Comparison of ENCODE assay signal across 8 cellular contexts in the genomic region with DNA sequence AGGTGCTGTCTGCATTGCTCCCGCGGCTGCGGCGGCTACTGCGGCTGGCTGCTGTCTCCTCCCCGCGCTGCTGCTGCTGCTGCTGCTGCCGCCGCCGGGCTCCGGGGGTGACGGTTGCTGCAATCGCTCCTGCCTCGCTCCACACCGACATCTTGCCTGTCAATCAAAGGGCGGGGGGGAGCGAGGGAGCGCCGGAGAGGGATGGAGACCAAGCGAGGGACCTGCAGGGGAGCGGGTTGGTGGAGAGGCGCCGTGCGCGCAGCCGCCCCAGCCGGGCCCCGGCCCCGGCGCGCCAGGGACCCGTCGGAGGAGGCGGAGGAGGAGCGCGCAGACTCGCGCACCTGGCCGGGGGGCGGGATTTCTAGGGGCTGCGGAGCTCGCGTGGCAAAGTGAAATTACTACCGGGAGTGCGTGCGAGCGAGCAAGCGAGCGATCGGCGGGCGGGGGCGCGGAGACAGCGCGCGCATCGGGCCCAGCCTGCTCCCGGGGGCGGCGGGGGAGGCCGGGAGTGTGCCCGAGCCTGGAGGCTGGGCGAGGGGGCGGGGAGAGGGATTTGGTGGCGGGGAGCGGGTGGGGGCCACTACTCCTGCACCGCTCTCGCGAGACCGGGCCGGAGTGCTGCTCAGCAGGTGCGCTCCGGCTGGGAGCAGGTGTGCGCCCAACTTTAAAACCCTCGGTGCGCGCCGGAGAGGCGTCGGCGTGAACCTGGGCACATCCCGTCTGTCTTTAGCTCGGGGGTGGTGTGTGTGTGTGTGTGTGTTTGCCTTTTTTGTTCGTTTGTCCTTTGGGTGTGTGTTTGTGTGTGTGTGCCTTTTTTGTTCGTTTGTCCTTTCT. TPM values are rescaled to one million over a fixed set of nuclear protein-coding genes. Genes with fewer than 3 reads are reported as not detected.
DNase-seq lines count a peak whose midpoint lies in the region; ATAC-seq and TF ChIP-seq lines count a peak whose summit lies in the region.

TSS of gene KSR2 (minus strand) at position 165 of the 834 bp plus-strand sequence. CDS start 735 bp downstream, outside the sequence.

- H2AK5ac ChIP-seq in trophoblast cell (ENCODE audit: low read length): no peak within 1 kb of the TSS

- TF ChIP-seq CTCF in left ventricle myocardium inferior (IDR thresholded peaks at IDR 0.05; ENCODE audit: borderline replicate concordance) (no peak), foreskin fibroblast (IDR thresholded peaks at IDR 0.05; ENCODE audit: low read depth, low read length) (no peak)

- H2BK5ac ChIP-seq in trophoblast cell (ENCODE audit: low read depth, low read length, poor library complexity): no peak within 1 kb of the TSS

- peaks cover 58% of the 10 kb centered on the region for H3K27me3 Mint-ChIP-seq in activated T-cell treated with anti-CD3 and anti-CD28 coated beads, Interleukin-2, amount 50 U/mL, for 4 hours (ENCODE audit: low read depth)

- H4K8ac ChIP-seq in trophoblast cell (ENCODE audit: low read depth, low read length): no peak within 1 kb of the TSS

- H3K18ac ChIP-seq in trophoblast cell (ENCODE audit: low read length): no peak within 1 kb of the TSS

- peaks cover 84% of the 10 kb centered on the region for H3K27me3 ChIP-seq in left ventricle myocardium inferior (ENCODE audit: low read depth)
- peaks cover 6% of the 10 kb centered on the region for H3K27me3 ChIP-seq in trophoblast cell (ENCODE audit: insufficient read depth, low read length)

- intact Hi-C loops in left ventricle myocardium inferior (cut with micrococcal nuclease): no loop called here
- intact Hi-C loops in left cardiac atrium (cut with DNase I): no loop called here

- H3K4ac ChIP-seq in trophoblast cell (ENCODE audit: low read depth, low read length): no peak within 1 kb of the TSS

- no peak within 1 kb of the TSS for H3K14ac ChIP-seq in trophoblast cell (ENCODE audit: low read length)

- no peak within 1 kb of the TSS for H3K27ac ChIP-seq in left ventricle myocardium inferior (replicated peaks)
- no peak within 1 kb of the TSS for H3K27ac ChIP-seq in trophoblast cell (ENCODE audit: low read depth, low read length)

- peak within 1 kb of the TSS; percentile 72 for H2AFZ ChIP-seq in trophoblast cell (ENCODE audit: insufficient read depth, low read length, poor library complexity)

- no peaks in the 10 kb centered on the region for H3K36me3 ChIP-seq in left ventricle myocardium inferior
- H3K36me3 ChIP-seq in trophoblast cell (ENCODE audit: control insufficient read depth in 1 of 2, insufficient read depth in 2 of 2, low read length in 2 of 2): no peaks in the 10 kb centered on the region

- H3K4me1 ChIP-seq in left ventricle myocardium inferior (peaks cover 7% of the 10 kb centered on the region), trophoblast cell (ENCODE audit: control insufficient read depth in 1 of 2, insufficient read depth in 2 of 2, low read length in 2 of 2) (peaks cover 2 to 4% of the 10 kb centered on the region in 2 experiments)

- H3K4me1 Mint-ChIP-seq in activated T-cell treated with anti-CD3 and anti-CD28 coated beads, Interleukin-2, amount 50 U/mL, for 4 hours (ENCODE audit: low read depth): peaks cover 3% of the 10 kb centered on the region

- H2BK12ac ChIP-seq in trophoblast cell (ENCODE audit: low read length): no peak within 1 kb of the TSS

- H3K9me3 Mint-ChIP-seq in activated T-cell treated with anti-CD3 and anti-CD28 coated beads, Interleukin-2, amount 50 U/mL, for 4 hours: peaks cover 12% of the 10 kb centered on the region

- H4K91ac ChIP-seq in trophoblast cell (ENCODE audit: low read depth, low read length): peak within 1 kb of the TSS; percentile 49

- H3K79me1 ChIP-seq in trophoblast cell (ENCODE audit: low read length): no peaks in the 10 kb centered on the region

- H3K4me3 ChIP-seq in left ventricle myocardium inferior (peak within 1 kb of the TSS; percentile 62), foreskin fibroblast (ENCODE audit: low read depth in 1 of 2, low read length in 2 of 2) (peak within 1 kb of the TSS; percentile 13 to 35), trophoblast cell (ENCODE audit: low read depth, low read length) (peak within 1 kb of the TSS; percentile 77)

- peak within 1 kb of the TSS; percentile 76 for H3K4me2 ChIP-seq in trophoblast cell (ENCODE audit: low read length)

- no peaks in the 10 kb centered on the region for H3K79me2 ChIP-seq in trophoblast cell (ENCODE audit: control insufficient read depth, insufficient read depth, low read length, poor library complexity)

- peaks cover 25% of the 10 kb centered on the region for H3K9me3 ChIP-seq in left ventricle myocardium inferior (replicated peaks)
- peaks cover 2% of the 10 kb centered on the region for H3K9me3 ChIP-seq in trophoblast cell (ENCODE audit: insufficient read depth, low read depth, low read length)

- no peak within 1 kb of the TSS for H3K23ac ChIP-seq in trophoblast cell (ENCODE audit: low read length)

- peak within 1 kb of the TSS; percentile 83 for H3K4me3 Mint-ChIP-seq in activated T-cell treated with anti-CD3 and anti-CD28 coated beads, Interleukin-2, amount 50 U/mL, for 4 hours

- no peak within 1 kb of the TSS for H3K9ac ChIP-seq in trophoblast cell (ENCODE audit: low read length)

- H2BK120ac ChIP-seq in trophoblast cell (ENCODE audit: insufficient read depth, low read length, poor library complexity): no peak within 1 kb of the TSS

- peak within 1 kb of the TSS; percentile 57 for H4K12ac ChIP-seq in trophoblast cell (ENCODE audit: low read depth, low read length)

- no CpG with 5 or more reads among the region's 86 CpGs for WGBS in trophoblast cell (ENCODE audit: extremely low coverage, insufficient coverage, insufficient read length)

- no peaks in the 10 kb centered on the region for H3K36me3 Mint-ChIP-seq in activated T-cell treated with anti-CD3 and anti-CD28 coated beads, Interleukin-2, amount 50 U/mL, for 4 hours (ENCODE audit: insufficient read depth)

- ATAC-seq in left cardiac atrium (no peak), HG03175 (IDR thresholded peaks at IDR 0.05; ENCODE audit: unreplicated experiment) (peak; percentile 69)
- ATAC-seq in activated T-cell treated with anti-CD3 and anti-CD28 coated beads, Interleukin-2, amount 50 U/mL, for 4 hours: peak; percentile 83 to 89

- DNase-seq in left ventricle myocardium inferior: no peak
- DNase-seq in left cardiac atrium: no peak
- peak; percentile 92 to 99 for DNase-seq in NCI-H526 (lab: John Stamatoyannopoulos, UW)
- DNase-seq in activated T-cell treated with anti-CD3 and anti-CD28 coated beads, Interleukin-2, amount 50 U/mL, for 4 hours: peak; percentile 31
- peak in 1 of 2 donors; percentile 24 for DNase-seq in foreskin fibroblast
- peak in 1 of 2 donors; percentile 15 for DNase-seq in trophoblast cell
- no peak for DNase-seq in NCI-H446 (lab: John Stamatoyannopoulos, UW)

RNA-seq across cellular contexts. Expression of gene KSR2, which starts in this region (rescaled TPM):
- total RNA-seq in left ventricle myocardium inferior (not detected), left cardiac atrium (under 1 TPM; under 0.01 to 0.05 TPM)
- total RNA-seq in activated T-cell treated with anti-CD3 and anti-CD28 coated beads, Interleukin-2, amount 50 U/mL, for 4 hours: under 1 TPM; 0.05 to 0.08 (median 0.05) TPM
- polyA plus RNA-seq in trophoblast cell (2013): 0.03 and 0.04 TPM in 2 replicates

Comparison
In these comparisons a context has a peak if more than half of its experiments do, and no peak if none do; other contexts are left out.
1. Peak in DNase-seq and ATAC-seq in activated T-cell treated with anti-CD3 and anti-CD28 coated beads, Interleukin-2, amount 50 U/mL, for 4 hours; RNA of the gene not detected or under 1 TPM.
2. DNase-seq: peak in NCI-H526 (2 of 2); none in left ventricle myocardium inferior (single experiment), left cardiac atrium (single experiment) and NCI-H446 (0 of 2).
3. H3K4me3 ChIP-seq: peak in every context shown above with its lines; median percentile 77 in trophoblast cell; 62 in left ventricle myocardium inferior; 24 in foreskin fibroblast.